In genomic region chr11:27465629-27466028, GRCh38 we compare ENCODE assay signal across 1 cellular context.
TF ChIP-seq lines count a peak whose summit lies in the region.

No MANE protein-coding gene starts in this region.

TF ChIP-seq in HepG2, 621 proteins besides CTCF, POLR2A, EP300 and RAD21:
- no peak for TF ChIP-seq FOXO1 (CRISPR knock-in tag; IDR thresholded peaks at IDR 0.05)
- no peak for TF ChIP-seq ZZZ3 (CRISPR knock-in tag; IDR thresholded peaks at IDR 0.05; ENCODE audit: borderline replicate concordance)
- no peak for TF ChIP-seq ZNF383 (CRISPR knock-in tag; IDR thresholded peaks at IDR 0.05; ENCODE audit: borderline replicate concordance)
- peak; percentile 45; the same call in 1 of the 2 replicates for TF ChIP-seq SOX5 (CRISPR knock-in tag; IDR thresholded peaks at IDR 0.05; ENCODE audit: borderline replicate concordance)
- peak; percentile 23; the same call in 1 of the 2 replicates for TF ChIP-seq TBX3 (IDR thresholded peaks at IDR 0.05; ENCODE audit: borderline replicate concordance)
- no peak for TF ChIP-seq SOX13 (IDR thresholded peaks at IDR 0.05)
- TF ChIP-seq SOX13 (CRISPR knock-in tag; conservative IDR thresholded peaks at IDR 0.05 in 1 of 2, IDR thresholded peaks at IDR 0.05 in 1 of 2), result peak in 1 of 2 experiments; percentile 71; a peak in 2 of 4 replicates
- no peak for TF ChIP-seq JUND (CRISPR knock-in tag; IDR thresholded peaks at IDR 0.05)
- no peak for TF ChIP-seq KDM6A (CRISPR knock-in tag; IDR thresholded peaks at IDR 0.05; ENCODE audit: low read depth)
- TF ChIP-seq USF2 (IDR thresholded peaks at IDR 0.05; ENCODE audit: low read depth, low read length), result no peak
- TF ChIP-seq USF2 (CRISPR knock-in tag; IDR thresholded peaks at IDR 0.05; ENCODE audit: borderline replicate concordance), result no peak
- TF ChIP-seq IKZF4 (CRISPR knock-in tag; IDR thresholded peaks at IDR 0.05; ENCODE audit: borderline replicate concordance, low read depth, not compliant biosample characterization), result no peak
- no peak for TF ChIP-seq SOX6 (IDR thresholded peaks at IDR 0.05)
- peak; percentile 27; the same call in 1 of the 2 replicates for TF ChIP-seq SOX6 (CRISPR knock-in tag; IDR thresholded peaks at IDR 0.05)
